In the genomic region with DNA sequence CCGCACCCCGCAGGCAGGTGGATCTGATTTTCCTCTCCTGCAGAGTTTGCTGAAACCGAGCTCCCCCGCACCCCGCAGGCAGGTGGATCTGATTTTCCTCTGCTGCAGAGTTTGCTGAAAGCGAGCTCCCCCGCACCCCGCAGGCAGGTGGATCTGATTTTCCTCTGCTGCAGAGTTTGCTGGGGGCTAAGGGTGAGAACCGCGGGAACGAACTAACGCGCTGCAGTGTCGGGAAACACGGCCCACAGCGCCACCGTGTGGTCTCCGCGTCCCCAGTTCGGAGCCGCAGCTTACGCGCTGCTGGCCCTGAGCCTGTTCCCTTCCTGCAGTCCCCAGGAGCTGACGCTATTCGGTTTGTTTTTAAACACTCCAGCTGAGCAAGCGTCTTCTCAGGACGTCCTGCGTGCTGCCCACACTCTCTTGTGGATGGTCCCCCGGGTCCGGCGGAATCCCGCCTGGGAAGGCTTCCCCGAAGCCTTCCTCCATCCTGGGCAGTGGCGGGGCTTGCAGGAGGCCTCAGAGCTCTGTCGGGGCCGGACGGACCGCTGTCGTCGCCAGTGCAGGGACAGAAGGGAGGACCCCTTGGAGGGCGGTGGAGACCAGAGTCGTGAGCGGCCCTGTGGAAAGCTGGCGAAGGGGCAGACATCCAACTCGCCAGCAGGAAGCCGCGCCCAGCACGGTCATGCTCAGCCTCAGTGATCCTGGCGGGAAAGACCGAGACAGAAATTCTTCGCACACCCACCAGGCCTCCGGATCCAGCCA, we compare ENCODE assay signal across 8 cellular contexts.
DNase-seq lines count a peak whose midpoint lies in the region; ATAC-seq and TF ChIP-seq lines count a peak whose summit lies in the region.

No MANE protein-coding gene starts in this region.

- CTCF ChIA-PET in activated CD4-positive, alpha-beta T cell treated with anti-CD3 and anti-CD28 coated beads for 36 hours (lab: Charles Lee), result interaction anchor here (0.5 to 3.7 kb wide), 39 partner anchors 8 to 721 kb away, joined by 3 to 30 read pairs (median 3); no protein-coding TSS in a partner anchor

- peaks cover 27% of the 10 kb centered on the region for H3K27me3 Mint-ChIP-seq in activated CD4-positive, alpha-beta T cell treated with anti-CD3 and anti-CD28 coated beads for 36 hours
- peaks cover 44% of the 10 kb centered on the region for H3K27me3 Mint-ChIP-seq in chondrocyte (ENCODE audit: low read depth)

- peaks cover 3% of the 10 kb centered on the region for H3K4me1 Mint-ChIP-seq in activated CD4-positive, alpha-beta T cell treated with anti-CD3 and anti-CD28 coated beads for 36 hours
- H3K4me1 Mint-ChIP-seq in chondrocyte (ENCODE audit: low read depth), result peaks cover 9% of the 10 kb centered on the region

- DNase-seq in NK-92 treated with Interleukin-12 subunit alpha and Interleukin-12 subunit beta, amount 100 ng/mL, for 24 hours (lab: John Stamatoyannopoulos, UW), result peak; percentile 30
- DNase-seq in NK-92 (lab: John Stamatoyannopoulos, UW; ENCODE audit: unreplicated experiment) (no peak), NCI-H345 treated with DMSO at 0.1 percent for 48 hours (lab: John Stamatoyannopoulos, UW; ENCODE audit: unreplicated experiment) (peak; percentile 78), chondrocyte (ENCODE audit: low spot score) (peak; percentile 86), left kidney (ENCODE audit: low read depth, low spot score) (peak; percentile 94)
- DNase-seq in activated CD4-positive, alpha-beta T cell treated with anti-CD3 and anti-CD28 coated beads for 36 hours, result peak; percentile 88
- DNase-seq in stimulated activated CD4-positive, alpha-beta T cell treated with anti-CD3 and anti-CD28 coated beads, Interleukin-1b, Interleukin-23, amount 100 ng/mL, for 48 hours, result peak; percentile 71

- TF ChIP-seq CTCF in chondrocyte (IDR thresholded peaks at IDR 0.05), result peak; percentile 85

- POLR2A ChIA-PET in activated CD4-positive, alpha-beta T cell treated with anti-CD3 and anti-CD28 coated beads for 36 hours (lab: Charles Lee), result interaction anchor here (0.7 kb wide), 2 partner anchors 11 to 162 kb away, joined by 3 read pairs; no protein-coding TSS in a partner anchor

- no peaks in the 10 kb centered on the region for H3K9me3 Mint-ChIP-seq in activated CD4-positive, alpha-beta T cell treated with anti-CD3 and anti-CD28 coated beads for 36 hours (ENCODE audit: low read depth)
- H3K9me3 Mint-ChIP-seq in chondrocyte (ENCODE audit: low read depth), result no peaks in the 10 kb centered on the region

- no peak overlapping the region for H3K4me3 Mint-ChIP-seq in activated CD4-positive, alpha-beta T cell treated with anti-CD3 and anti-CD28 coated beads for 36 hours
- H3K4me3 Mint-ChIP-seq in chondrocyte (ENCODE audit: unreplicated experiment), result peak overlapping the region; percentile 63

- intact Hi-C loops in activated CD4-positive, alpha-beta T cell treated with anti-CD3 and anti-CD28 coated beads for 36 hours (cut with DNase I, micrococcal nuclease), result loop anchor here (1.0 to 5.0 kb wide), 7 partner anchors 108 to 723 kb away; no protein-coding TSS in a partner anchor

- ATAC-seq in HG03095 (IDR thresholded peaks at IDR 0.05; ENCODE audit: unreplicated experiment), result peak; percentile 74
- ATAC-seq in activated CD4-positive, alpha-beta T cell treated with anti-CD3 and anti-CD28 coated beads for 36 hours, result peak; percentile 82

- no peaks in the 10 kb centered on the region for H3K36me3 Mint-ChIP-seq in activated CD4-positive, alpha-beta T cell treated with anti-CD3 and anti-CD28 coated beads for 36 hours (ENCODE audit: low read depth)
- no peaks in the 10 kb centered on the region for H3K36me3 Mint-ChIP-seq in chondrocyte (ENCODE audit: low read depth)

- H3K27ac Mint-ChIP-seq in activated CD4-positive, alpha-beta T cell treated with anti-CD3 and anti-CD28 coated beads for 36 hours, result no peak overlapping the region
- no peak overlapping the region for H3K27ac Mint-ChIP-seq in chondrocyte (ENCODE audit: unreplicated experiment)
